ENCODE assay signal across 8 cellular contexts in the genomic region with DNA sequence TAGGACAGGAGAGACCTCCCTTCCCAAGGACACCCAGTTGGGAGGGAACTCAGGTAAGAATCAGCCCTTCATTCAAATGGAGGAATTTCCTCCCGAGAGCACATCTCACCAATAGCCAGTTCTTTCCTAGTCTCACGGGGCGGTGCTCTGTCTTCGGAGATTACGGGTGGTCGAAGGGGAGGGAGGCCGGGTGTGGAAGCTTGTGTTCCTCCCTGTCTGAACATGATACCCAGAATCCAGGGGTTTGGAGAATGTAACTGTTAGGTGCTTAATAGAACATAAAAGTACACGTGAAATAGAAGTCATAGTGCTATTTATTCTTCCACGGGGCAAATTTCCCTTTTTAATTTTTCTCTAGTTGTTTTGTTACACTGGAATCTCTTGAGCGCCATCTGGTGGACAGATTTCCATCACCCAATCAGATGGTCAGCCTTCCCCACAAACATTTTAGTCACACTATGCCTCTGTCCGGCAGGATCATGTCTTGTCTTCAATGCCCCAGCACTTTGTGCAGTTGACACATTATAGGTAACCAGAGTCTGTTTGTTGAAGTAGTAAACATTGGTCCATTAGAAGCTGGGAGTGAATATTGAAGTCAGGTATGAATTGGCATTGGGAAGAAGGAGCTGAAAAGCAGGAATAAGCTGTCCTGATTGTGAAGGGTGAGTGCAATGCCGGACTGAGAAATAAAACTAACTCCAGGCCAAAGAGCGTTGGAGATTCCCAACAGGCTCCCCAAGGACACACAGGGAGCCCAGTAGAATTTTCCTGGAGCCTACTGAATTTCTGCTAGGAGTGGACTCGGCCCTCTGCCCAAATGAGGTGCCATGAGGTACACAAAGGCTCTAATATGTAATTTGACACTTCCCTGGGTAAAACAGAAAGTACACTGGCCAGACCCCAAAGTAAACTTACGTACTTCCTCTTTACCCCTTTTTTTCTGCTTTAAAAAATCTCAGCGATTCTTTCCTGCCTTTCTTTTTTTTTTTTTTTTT. TPM values are rescaled to one million over a fixed set of nuclear protein-coding genes. Genes with fewer than 3 reads are reported as not detected.
DNase-seq lines count a peak whose midpoint lies in the region; ATAC-seq, FAIRE-seq and TF ChIP-seq lines count a peak whose summit lies in the region.

No MANE protein-coding gene starts in this region.

- H3K9me3 ChIP-seq in mesenchymal stem cell (ENCODE audit: control insufficient read depth, low read length): no peaks in the 10 kb centered on the region

- peak overlapping the region; percentile 67 for H3K4me2 ChIP-seq in mesenchymal stem cell (ENCODE audit: low read length, poor library complexity, severe bottlenecking)

- peak; percentile 68 for FAIRE-seq in GM12891 (lab: Jason Lieb, UNC)

- H4K8ac ChIP-seq in mesenchymal stem cell (ENCODE audit: low read length): no peak overlapping the region

- H4K91ac ChIP-seq in mesenchymal stem cell (ENCODE audit: low read length): no peak overlapping the region

- CTCF ChIA-PET in activated CD8-positive, alpha-beta T cell treated with anti-CD3 and anti-CD28 coated beads, Interleukin-2, amount 10 ng/mL, durations not matched to agents 7 days and 5 days (lab: Charles Lee): interaction anchor here (0.6 to 7.4 kb wide), 33 partner anchors 8 to 401 kb away, joined by 3 to 85 read pairs (median 4); a partner anchor contains a TSS

- no peak overlapping the region for H3K23ac ChIP-seq in mesenchymal stem cell (ENCODE audit: low read length in 2 of 2)

- no peak overlapping the region for H2BK120ac ChIP-seq in mesenchymal stem cell (ENCODE audit: low read depth, low read length)

- no peaks in the 10 kb centered on the region for H3K36me3 ChIP-seq in mesenchymal stem cell (ENCODE audit: control insufficient read depth in 1 of 2, insufficient read depth in 2 of 2, low read depth in 1 of 2, low read length in 2 of 2)

- H2AK5ac ChIP-seq in mesenchymal stem cell (ENCODE audit: low read length, severe bottlenecking): no peak overlapping the region

- H2BK15ac ChIP-seq in mesenchymal stem cell (ENCODE audit: low read depth, poor library complexity, severe bottlenecking): no peak overlapping the region

- peak overlapping the region; percentile 51 for H3K4me3 Mint-ChIP-seq in activated CD8-positive, alpha-beta T cell treated with anti-CD3 and anti-CD28 coated beads, Interleukin-2, amount 10 ng/mL, durations not matched to agents 7 days and 5 days
- H3K4me3 Mint-ChIP-seq in effector memory CD8-positive, alpha-beta T cell: peak overlapping the region; percentile 43 to 60

- no peaks in the 10 kb centered on the region for H3K9me3 Mint-ChIP-seq in activated CD8-positive, alpha-beta T cell treated with anti-CD3 and anti-CD28 coated beads, Interleukin-2, amount 10 ng/mL, durations not matched to agents 7 days and 5 days (ENCODE audit: insufficient read depth)
- H3K9me3 Mint-ChIP-seq in effector memory CD8-positive, alpha-beta T cell: no peaks in the 10 kb centered on the region

- no peak overlapping the region for H2BK5ac ChIP-seq in mesenchymal stem cell (ENCODE audit: low read depth, low read length, poor library complexity, severe bottlenecking)

- H3K9ac ChIP-seq in mesenchymal stem cell (ENCODE audit: low read length): peak overlapping the region; percentile 83

- H3K18ac ChIP-seq in mesenchymal stem cell (ENCODE audit: low read depth in 1 of 2, low read length in 2 of 2): no peak overlapping the region

- no peak overlapping the region for H3K14ac ChIP-seq in mesenchymal stem cell (ENCODE audit: low read length in 2 of 2)

- POLR2A ChIA-PET in activated CD8-positive, alpha-beta T cell treated with anti-CD3 and anti-CD28 coated beads, Interleukin-2, amount 10 ng/mL, durations not matched to agents 7 days and 5 days (lab: Charles Lee): no interaction called here

- ATAC-seq in activated CD8-positive, alpha-beta T cell treated with anti-CD3 and anti-CD28 coated beads, Interleukin-2, amount 10 ng/mL, durations not matched to agents 7 days and 5 days: peak; percentile 71
- ATAC-seq in effector memory CD8-positive, alpha-beta T cell (replicated peaks): peak; percentile 42
- no peak for ATAC-seq in GM19324 (IDR thresholded peaks at IDR 0.05; ENCODE audit: low FRiP score, unreplicated experiment)

- peaks cover 8% of the 10 kb centered on the region for H3K4me1 Mint-ChIP-seq in activated CD8-positive, alpha-beta T cell treated with anti-CD3 and anti-CD28 coated beads, Interleukin-2, amount 10 ng/mL, durations not matched to agents 7 days and 5 days (ENCODE audit: low read depth)
- peaks cover 1 to 5% of the 10 kb centered on the region in 2 donors for H3K4me1 Mint-ChIP-seq in effector memory CD8-positive, alpha-beta T cell (ENCODE audit: low read depth in 2 of 2)

- 32% methylated on average over 14 of the region's 16 CpGs for WGBS in mesenchymal stem cell

- H3K79me1 ChIP-seq in mesenchymal stem cell (replicated peaks; ENCODE audit: low read length, poor library complexity, severe bottlenecking): no peaks in the 10 kb centered on the region

- peaks cover 0 to 14% of the 10 kb centered on the region in 2 experiments for H3K27me3 ChIP-seq in mesenchymal stem cell (ENCODE audit: control insufficient read depth in 1 of 2, insufficient read depth in 1 of 2, low read length in 2 of 2)

- peak overlapping the region; percentile 48 for H2AFZ ChIP-seq in mesenchymal stem cell (ENCODE audit: low read depth, low read length)

- DNase-seq in GM12891 (ENCODE audit: insufficient read length, low spot score) (no peak), HK-2 (ENCODE audit: unreplicated experiment) (peak; percentile 74), NCI-H82 (lab: John Stamatoyannopoulos, UW) (peak; percentile 95), mesenchymal stem cell (peak; percentile 88)
- DNase-seq in activated CD8-positive, alpha-beta T cell treated with anti-CD3 and anti-CD28 coated beads, Interleukin-2, amount 10 ng/mL, durations not matched to agents 7 days and 5 days: peak; percentile 83
- DNase-seq in effector memory CD8-positive, alpha-beta T cell: peak; percentile 20 to 45 (median 30)
- peak; percentile 46 for DNase-seq in stimulated activated CD8-positive, alpha-beta memory T cell treated with anti-CD3 and anti-CD28 coated beads, Interleukin-15, amount 100 ng/mL, for 1 hour (ENCODE audit: low read depth)

- TF ChIP-seq POLR2A in GM12891 (IDR thresholded peaks at IDR 0.05; ENCODE audit: low read depth, low read length): no peak

- no peak overlapping the region for H3K27ac Mint-ChIP-seq in activated CD8-positive, alpha-beta T cell treated with anti-CD3 and anti-CD28 coated beads, Interleukin-2, amount 10 ng/mL, durations not matched to agents 7 days and 5 days
- no peak overlapping the region for H3K27ac Mint-ChIP-seq in effector memory CD8-positive, alpha-beta T cell

- H3K27ac ChIP-seq in mesenchymal stem cell (ENCODE audit: low read length, poor library complexity, severe bottlenecking): peak overlapping the region; percentile 23

- no peak overlapping the region for H2BK12ac ChIP-seq in mesenchymal stem cell (ENCODE audit: low read length in 2 of 2)

- H3K27me3 Mint-ChIP-seq in activated CD8-positive, alpha-beta T cell treated with anti-CD3 and anti-CD28 coated beads, Interleukin-2, amount 10 ng/mL, durations not matched to agents 7 days and 5 days (ENCODE audit: low read depth): peaks cover 23% of the 10 kb centered on the region
- H3K27me3 Mint-ChIP-seq in effector memory CD8-positive, alpha-beta T cell: peaks cover 29 to 47% of the 10 kb centered on the region in 2 donors

- no peaks in the 10 kb centered on the region for H3K4me1 ChIP-seq in mesenchymal stem cell (ENCODE audit: control insufficient read depth, insufficient read depth, low read depth, low read length)

- H3K4ac ChIP-seq in mesenchymal stem cell (ENCODE audit: low read depth in 1 of 2, low read length in 2 of 2): no peak overlapping the region

- no peaks in the 10 kb centered on the region for H3K36me3 Mint-ChIP-seq in activated CD8-positive, alpha-beta T cell treated with anti-CD3 and anti-CD28 coated beads, Interleukin-2, amount 10 ng/mL, durations not matched to agents 7 days and 5 days (ENCODE audit: low read depth)
- H3K36me3 Mint-ChIP-seq in effector memory CD8-positive, alpha-beta T cell (ENCODE audit: insufficient read depth): no peaks in the 10 kb centered on the region

- peak overlapping the region; percentile 12 to 77 for H3K4me3 ChIP-seq in mesenchymal stem cell (ENCODE audit: insufficient read depth in 1 of 2, low read depth in 1 of 2, low read length in 2 of 2)

TF ChIP-seq in GM12891, 5 proteins besides CTCF, POLR2A, EP300 and RAD21:
- TF ChIP-seq POU2F2 (IDR thresholded peaks at IDR 0.05; ENCODE audit: low read depth, low read length): no peak

RNA-seq across cellular contexts. Expression of a gene that starts 27.6 kb away (rescaled TPM):
- polyA plus RNA-seq in GM12891 (2012; ENCODE audit: low read depth, missing spikeins): 0.33 TPM
- under 1 TPM in 1 of 2 experiments, not detected in 1; 0.08 TPM for total RNA-seq in activated CD8-positive, alpha-beta T cell treated with anti-CD3 and anti-CD28 coated beads, Interleukin-2, amount 10 ng/mL, durations not matched to agents 7 days and 5 days
- polyA plus RNA-seq in mesenchymal stem cell (2013, experiment 1 of 2): 6.4 TPM
- 6.3 TPM for polyA plus RNA-seq in mesenchymal stem cell (2013, experiment 2 of 2)

RNA-seq across cellular contexts. Expression of a gene that starts 36.1 kb away (rescaled TPM):
- polyA plus RNA-seq in GM12891 (2012; ENCODE audit: low read depth, missing spikeins): 10.6 TPM
- 100 to 1,000 TPM; 195 to 201 TPM for total RNA-seq in activated CD8-positive, alpha-beta T cell treated with anti-CD3 and anti-CD28 coated beads, Interleukin-2, amount 10 ng/mL, durations not matched to agents 7 days and 5 days
- 73.6 TPM for polyA plus RNA-seq in mesenchymal stem cell (2013, experiment 1 of 2)
- 72.3 TPM for polyA plus RNA-seq in mesenchymal stem cell (2013, experiment 2 of 2)
